ENCODE assay signal across 8 cellular contexts in the genomic region with DNA sequence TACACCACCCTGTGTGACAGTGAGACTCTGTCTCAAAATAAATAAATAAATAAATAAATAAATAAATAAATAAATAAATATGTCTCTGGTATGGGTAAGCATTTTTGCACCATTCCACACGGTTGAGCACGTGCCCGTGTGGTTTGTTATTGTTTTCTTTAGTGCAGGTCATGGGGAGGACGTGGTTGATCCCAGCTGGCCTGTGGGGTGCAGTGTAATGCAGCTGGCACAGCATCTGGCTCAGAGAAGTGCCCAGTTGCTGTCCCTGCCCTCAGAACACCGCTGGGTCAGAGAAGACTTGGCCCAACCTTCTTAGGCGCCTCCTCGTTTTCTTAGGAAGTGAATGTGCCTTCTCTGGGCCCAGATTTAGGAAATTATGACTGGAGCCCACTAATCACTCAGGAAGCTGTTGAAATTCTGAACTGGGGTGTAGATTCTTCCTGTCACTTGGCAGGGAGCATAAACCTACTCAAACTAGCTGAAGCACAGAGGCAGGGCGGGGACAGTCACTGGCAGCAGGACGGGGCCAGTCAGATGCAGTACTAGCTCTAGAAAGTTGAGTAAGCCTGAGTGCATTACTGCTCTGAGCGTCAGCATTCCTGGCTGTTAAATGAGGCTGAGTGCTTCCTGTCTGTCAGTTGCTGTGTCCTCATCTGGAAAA.
DNase-seq lines count a peak whose midpoint lies in the region; ATAC-seq and TF ChIP-seq lines count a peak whose summit lies in the region.

No MANE protein-coding gene starts in this region.

- peak overlapping the region; percentile 65 for H2BK15ac ChIP-seq in mesenchymal stem cell (ENCODE audit: low read depth, poor library complexity, severe bottlenecking)

- no peak overlapping the region for H3K4me2 ChIP-seq in mesenchymal stem cell (ENCODE audit: low read length, poor library complexity, severe bottlenecking)

- peaks cover 15 to 32% of the 10 kb centered on the region in 2 experiments for H3K36me3 ChIP-seq in mesenchymal stem cell (ENCODE audit: control insufficient read depth in 1 of 2, insufficient read depth in 2 of 2, low read depth in 1 of 2, low read length in 2 of 2)

- POLR2A ChIA-PET in GM10248 (lab: Yijun Ruan, JAX) = interaction anchor here (0.9 kb wide), 1 partner anchor 85 kb away, joined by 3 read pairs; a partner anchor contains a TSS

- H3K14ac ChIP-seq in mesenchymal stem cell (ENCODE audit: low read length in 2 of 2) = no peak overlapping the region

- ATAC-seq in HG02852 (IDR thresholded peaks at IDR 0.05; ENCODE audit: unreplicated experiment) = no peak

- peak overlapping the region in 1 of 2 experiments; percentile 80 for H3K23ac ChIP-seq in mesenchymal stem cell (ENCODE audit: low read length in 2 of 2)

- H2AFZ ChIP-seq in mesenchymal stem cell (ENCODE audit: low read depth, low read length) = no peak overlapping the region

- no peak overlapping the region for H2BK5ac ChIP-seq in mesenchymal stem cell (ENCODE audit: low read depth, low read length, poor library complexity, severe bottlenecking)

- no peak overlapping the region for H2AK5ac ChIP-seq in mesenchymal stem cell (ENCODE audit: low read length, severe bottlenecking)

- CTCF ChIA-PET in GM10248 (lab: Yijun Ruan, JAX) = interaction anchor here (1.0 to 3.5 kb wide), 3 partner anchors 33 to 113 kb away, joined by 3 to 17 read pairs (median 4); no protein-coding TSS in a partner anchor

- H3K4me3 ChIP-seq in mesenchymal stem cell (ENCODE audit: insufficient read depth in 1 of 2, low read depth in 1 of 2, low read length in 2 of 2) = no peak overlapping the region

- no peak overlapping the region for H4K91ac ChIP-seq in mesenchymal stem cell (ENCODE audit: low read length)

- no peaks in the 10 kb centered on the region for H3K79me1 ChIP-seq in mesenchymal stem cell (replicated peaks; ENCODE audit: low read length, poor library complexity, severe bottlenecking)

- DNase-seq in A172 (ENCODE audit: low spot score) = peak; percentile 90
- peak; percentile 47 for DNase-seq in KBM-7
- peak; percentile 74 for DNase-seq in dedifferentiated amniotic fluid mesenchymal stem cell (ENCODE audit: extremely low spot score)
- peak; percentile 85 for DNase-seq in mesenchymal stem cell
- DNase-seq in midbrain (lab: John Stamatoyannopoulos, UW) = no peak
- no peak for DNase-seq in NCI-H187 treated with DMSO at 0.1 percent for 48 hours (lab: John Stamatoyannopoulos, UW)
- DNase-seq in GM10248 (ENCODE audit: extremely low spot score) = no peak

- H2BK12ac ChIP-seq in mesenchymal stem cell (ENCODE audit: low read length in 2 of 2) = no peak overlapping the region

- 49% methylated on average over 10 of the region's 10 CpGs for WGBS in mesenchymal stem cell

- TF ChIP-seq CTCF in GM10248 (IDR thresholded peaks at IDR 0.05; ENCODE audit: control extremely low read depth, extremely low read depth, low read depth, missing control alignments) = no peak

- H3K9me3 ChIP-seq in mesenchymal stem cell (ENCODE audit: control insufficient read depth, low read length) = no peaks in the 10 kb centered on the region

- H2BK120ac ChIP-seq in mesenchymal stem cell (ENCODE audit: low read depth, low read length) = no peak overlapping the region

- peaks cover 37% of the 10 kb centered on the region for H3K4me1 ChIP-seq in mesenchymal stem cell (ENCODE audit: control insufficient read depth, insufficient read depth, low read depth, low read length)

- H3K18ac ChIP-seq in mesenchymal stem cell (ENCODE audit: low read depth in 1 of 2, low read length in 2 of 2) = peak overlapping the region; percentile 23 to 49

- in situ Hi-C loops in KBM-7 (cut with MboI; ENCODE audit: low pct_unique_long_range_greater_than_20kb, low sequenced_read_pairs) = loop anchor here (25.0 kb wide), 1 partner anchor 675 kb away; no protein-coding TSS in a partner anchor

- peak overlapping the region; percentile 3 for H3K27ac ChIP-seq in mesenchymal stem cell (ENCODE audit: low read length, poor library complexity, severe bottlenecking)

- H3K27me3 ChIP-seq in mesenchymal stem cell (ENCODE audit: control insufficient read depth in 1 of 2, insufficient read depth in 1 of 2, low read length in 2 of 2) = no peaks in the 10 kb centered on the region

- peak overlapping the region; percentile 73 for H3K9ac ChIP-seq in mesenchymal stem cell (ENCODE audit: low read length)

- no peak overlapping the region for H3K4ac ChIP-seq in mesenchymal stem cell (ENCODE audit: low read depth in 1 of 2, low read length in 2 of 2)

- H4K8ac ChIP-seq in mesenchymal stem cell (ENCODE audit: low read length) = no peak overlapping the region

Comparison
In these comparisons a context has a peak if more than half of its experiments do, and no peak if none do; other contexts are left out.
1. DNase-seq: peak in A172 (single experiment), KBM-7 (single experiment), dedifferentiated amniotic fluid mesenchymal stem cell (single experiment) and mesenchymal stem cell (single experiment); none in midbrain (single experiment), NCI-H187 treated with DMSO at 0.1 percent for 48 hours (single experiment) and GM10248 (single experiment).